Comparison of ENCODE assay signal across 10 cellular contexts in genomic region chr15:62648954-62649353, GRCh38.
DNase-seq lines count a peak whose midpoint lies in the region; ATAC-seq, FAIRE-seq and TF ChIP-seq lines count a peak whose summit lies in the region.
"Had no signal": no experiment of that assay in that cellular context is flagged by ENCODE, and none has a peak within 500 bp of the region (broad histone marks: within the 10 kb centered on the region; RNA-seq: fewer than 3 reads in every experiment).

No MANE protein-coding gene starts in this region.

- H3K27me3 ChIP-seq in endodermal cell (ENCODE audit: control insufficient read depth, insufficient read depth, low read length, poor library complexity, severe bottlenecking) (no peaks in the 10 kb centered on the region), sigmoid colon (no peaks in the 10 kb centered on the region)

- TF ChIP-seq EP300 in sigmoid colon (IDR thresholded peaks at IDR 0.05): no peak

- peaks cover 4% of the 10 kb centered on the region for H3K9me3 Mint-ChIP-seq in endodermal cell

- H3K27ac ChIP-seq in endodermal cell (ENCODE audit: low read depth, low read length) (no peak overlapping the region), sigmoid colon (no peak overlapping the region)

- no peak overlapping the region for H3K27ac Mint-ChIP-seq in endodermal cell
- H3K27ac Mint-ChIP-seq: progenitor cell of endocrine pancreas had no signal

- TF ChIP-seq CTCF in GM12873 (IDR thresholded peaks at IDR 0.05; ENCODE audit: insufficient read depth, low read depth, low read length, missing control alignments): peak; percentile 56
- TF ChIP-seq CTCF in endodermal cell (conservative IDR thresholded peaks at IDR 0.05): peak; percentile 67
- peak in 3 of 4 experiments; percentile 14 to 46 (median 26) for TF ChIP-seq CTCF in sigmoid colon (IDR thresholded peaks at IDR 0.05)

- TF ChIP-seq POLR2A in sigmoid colon (IDR thresholded peaks at IDR 0.05): no peak

- peak; percentile 52 for DNase-seq in NAMALWA (ENCODE audit: low spot score)
- DNase-seq in endodermal cell: no peak
- no peak for DNase-seq in sigmoid colon
- no peak for DNase-seq in GM19239 (ENCODE audit: insufficient read length, low spot score)
- DNase-seq in GM19238 (ENCODE audit: insufficient read length, low spot score): no peak
- no peak for DNase-seq in hepatic stellate cell (ENCODE audit: low spot score)
- DNase-seq: NK-92 treated with Interleukin-12 subunit alpha and Interleukin-12 subunit beta, amount 100 ng/mL, for 24 hours had no signal

- H3K4me1 ChIP-seq in endodermal cell (ENCODE audit: control insufficient read depth, insufficient read depth, low read length): no peaks in the 10 kb centered on the region
- no peaks in the 10 kb centered on the region for H3K4me1 ChIP-seq in sigmoid colon

- H3K9me3 ChIP-seq in endodermal cell (ENCODE audit: control insufficient read depth, low read length) (peaks cover 18% of the 10 kb centered on the region), sigmoid colon (no peaks in the 10 kb centered on the region)

- H3K4me3 ChIP-seq in endodermal cell (ENCODE audit: low read length) (no peak overlapping the region), sigmoid colon (no peak overlapping the region)

- H3K4me3 Mint-ChIP-seq in endodermal cell: no peak overlapping the region

- no peak for ATAC-seq in GM18907 (IDR thresholded peaks at IDR 0.05; ENCODE audit: unreplicated experiment)

- no peak overlapping the region for H3K9ac ChIP-seq in endodermal cell (ENCODE audit: extremely low read depth, low read length, poor library complexity, severe bottlenecking)

- H3K4me1 Mint-ChIP-seq in endodermal cell: peaks cover 21% of the 10 kb centered on the region

- intact Hi-C loops in sigmoid colon (cut with DNase I): loop anchor here (2.0 kb wide), 1 partner anchor 258 kb away; the partner anchor contains the start of gene TLN2

- 94 to 97% methylated on average over 3 to 4 of the region's 6 CpGs for WGBS in endodermal cell (ENCODE audit: insufficient coverage in 1 of 2, insufficient read length in 1 of 2), 2 experiments
- 87 to 91% methylated on average over 6 of the region's 6 CpGs for whole genome bisulfite sequencing in sigmoid colon, 2 donors

- FAIRE-seq in GM19239 (lab: Jason Lieb, UNC): no peak

- H3K36me3 ChIP-seq in endodermal cell (ENCODE audit: control insufficient read depth, insufficient read depth, low read length) (peaks cover 57% of the 10 kb centered on the region), sigmoid colon (peaks cover 0 to 13% (median 5%) of the 10 kb centered on the region in 4 donors)

- H3K36me3 Mint-ChIP-seq in endodermal cell (ENCODE audit: low read depth): peaks cover 54% of the 10 kb centered on the region

- H3K27me3 Mint-ChIP-seq in endodermal cell (ENCODE audit: insufficient read depth): no peaks in the 10 kb centered on the region
